In genomic region chr4:140373328-140374129, GRCh38 we compare ENCODE assay signal across 1 cellular context.
TF ChIP-seq lines count a peak whose summit lies in the region.

Gene SCOC (plus strand): TSS chr4:140373646. CDS start chr4:140379171, 5,525 bp downstream.

TF ChIP-seq in HEK293, 187 proteins besides CTCF, POLR2A, EP300 and RAD21 (continued from another document and continues in another):
- TF ChIP-seq SP2 (tag by site-specific recombination; IDR thresholded peaks at IDR 0.05): peak; percentile 96
- TF ChIP-seq TRIM28 (IDR thresholded peaks at IDR 0.05; ENCODE audit: borderline replicate concordance, low read length): no peak
- TF ChIP-seq ZNF473 (tag by site-specific recombination; IDR thresholded peaks at IDR 0.05): no peak
- TF ChIP-seq GLI4 (tag by site-specific recombination; IDR thresholded peaks at IDR 0.05): no peak
- TF ChIP-seq ZNF677 (tag by site-specific recombination; IDR thresholded peaks at IDR 0.05): no peak
- no peak for TF ChIP-seq FEZF1 (tag by site-specific recombination; IDR thresholded peaks at IDR 0.05)
- no peak for TF ChIP-seq GFI1B (tag by site-specific recombination; IDR thresholded peaks at IDR 0.05)
- no peak for TF ChIP-seq ZNF398 (tag by site-specific recombination; IDR thresholded peaks at IDR 0.05)
- no peak for TF ChIP-seq ZNF513 (tag by site-specific recombination; IDR thresholded peaks at IDR 0.05)
- TF ChIP-seq HOXD13 (CRISPR knock-in tag; IDR thresholded peaks at IDR 0.05; ENCODE audit: borderline replicate concordance): no peak
- TF ChIP-seq ZNF155 (tag by site-specific recombination; IDR thresholded peaks at IDR 0.05): no peak
- TF ChIP-seq ZNF350 (tag by site-specific recombination; IDR thresholded peaks at IDR 0.05): no peak
- peak; percentile 80 for TF ChIP-seq BCL11B (tag by site-specific recombination; IDR thresholded peaks at IDR 0.05; ENCODE audit: low read depth)
- peak; percentile 17; the same call in 1 of the 2 replicates for TF ChIP-seq GLIS2 (tag by site-specific recombination; IDR thresholded peaks at IDR 0.05)
- no peak for TF ChIP-seq ZNF837 (tag by site-specific recombination; IDR thresholded peaks at IDR 0.05)
- TF ChIP-seq ZNF138 (tag by site-specific recombination; IDR thresholded peaks at IDR 0.05; ENCODE audit: borderline replicate concordance): no peak
- no peak for TF ChIP-seq ZNF175 (tag by site-specific recombination; IDR thresholded peaks at IDR 0.05)
- no peak for TF ChIP-seq SALL2 (tag by site-specific recombination; IDR thresholded peaks at IDR 0.05; ENCODE audit: borderline replicate concordance)
- no peak for TF ChIP-seq YY2 (tag by site-specific recombination; IDR thresholded peaks at IDR 0.05)
- TF ChIP-seq ZNF521 (tag by site-specific recombination; IDR thresholded peaks at IDR 0.05): no peak
- no peak for TF ChIP-seq ZNF214 (tag by site-specific recombination; IDR thresholded peaks at IDR 0.05; ENCODE audit: borderline replicate concordance)
- TF ChIP-seq, protein P1, sequence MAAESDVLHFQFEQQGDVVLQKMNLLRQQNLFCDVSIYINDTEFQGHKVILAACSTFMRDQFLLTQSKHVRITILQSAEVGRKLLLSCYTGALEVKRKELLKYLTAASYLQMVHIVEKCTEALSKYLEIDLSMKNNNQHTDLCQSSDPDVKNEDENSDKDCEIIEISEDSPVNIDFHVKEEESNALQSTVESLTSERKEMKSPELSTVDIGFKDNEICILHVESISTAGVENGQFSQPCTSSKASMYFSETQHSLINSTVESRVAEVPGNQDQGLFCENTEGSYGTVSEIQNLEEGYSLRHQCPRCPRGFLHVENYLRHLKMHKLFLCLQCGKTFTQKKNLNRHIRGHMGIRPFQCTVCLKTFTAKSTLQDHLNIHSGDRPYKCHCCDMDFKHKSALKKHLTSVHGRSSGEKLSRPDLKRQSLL (tag by site-specific recombination; IDR thresholded peaks at IDR 0.05): 0 out of 2 replicates have a peak, but pooled peaks have one; percentile 59
- no peak for TF ChIP-seq WT1 (tag by site-specific recombination; IDR thresholded peaks at IDR 0.05)
- TF ChIP-seq YY1 (tag by site-specific recombination; IDR thresholded peaks at IDR 0.05): no peak
- TF ChIP-seq SP3 (tag by site-specific recombination; IDR thresholded peaks at IDR 0.05): peak; percentile 84
- no peak for TF ChIP-seq ZNF174 (tag by site-specific recombination; IDR thresholded peaks at IDR 0.05)
- TF ChIP-seq ZNF324 (tag by site-specific recombination; IDR thresholded peaks at IDR 0.05): 0 out of 2 replicates have a peak, but pooled peaks have one; percentile 34
- no peak for TF ChIP-seq ZNF558 (tag by site-specific recombination; IDR thresholded peaks at IDR 0.05)
- no peak for TF ChIP-seq ZNF416 (tag by site-specific recombination; IDR thresholded peaks at IDR 0.05)
- TF ChIP-seq, protein P2, sequence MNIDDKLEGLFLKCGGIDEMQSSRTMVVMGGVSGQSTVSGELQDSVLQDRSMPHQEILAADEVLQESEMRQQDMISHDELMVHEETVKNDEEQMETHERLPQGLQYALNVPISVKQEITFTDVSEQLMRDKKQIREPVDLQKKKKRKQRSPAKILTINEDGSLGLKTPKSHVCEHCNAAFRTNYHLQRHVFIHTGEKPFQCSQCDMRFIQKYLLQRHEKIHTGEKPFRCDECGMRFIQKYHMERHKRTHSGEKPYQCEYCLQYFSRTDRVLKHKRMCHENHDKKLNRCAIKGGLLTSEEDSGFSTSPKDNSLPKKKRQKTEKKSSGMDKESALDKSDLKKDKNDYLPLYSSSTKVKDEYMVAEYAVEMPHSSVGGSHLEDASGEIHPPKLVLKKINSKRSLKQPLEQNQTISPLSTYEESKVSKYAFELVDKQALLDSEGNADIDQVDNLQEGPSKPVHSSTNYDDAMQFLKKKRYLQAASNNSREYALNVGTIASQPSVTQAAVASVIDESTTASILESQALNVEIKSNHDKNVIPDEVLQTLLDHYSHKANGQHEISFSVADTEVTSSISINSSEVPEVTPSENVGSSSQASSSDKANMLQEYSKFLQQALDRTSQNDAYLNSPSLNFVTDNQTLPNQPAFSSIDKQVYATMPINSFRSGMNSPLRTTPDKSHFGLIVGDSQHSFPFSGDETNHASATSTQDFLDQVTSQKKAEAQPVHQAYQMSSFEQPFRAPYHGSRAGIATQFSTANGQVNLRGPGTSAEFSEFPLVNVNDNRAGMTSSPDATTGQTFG (tag by site-specific recombination; IDR thresholded peaks at IDR 0.05; ENCODE audit: borderline replicate concordance): no peak
- TF ChIP-seq ZNF654 (tag by site-specific recombination; IDR thresholded peaks at IDR 0.05; ENCODE audit: low read depth): no peak
- TF ChIP-seq ZFP3 (tag by site-specific recombination; IDR thresholded peaks at IDR 0.05; ENCODE audit: low read depth): no peak
- TF ChIP-seq, protein P3, sequence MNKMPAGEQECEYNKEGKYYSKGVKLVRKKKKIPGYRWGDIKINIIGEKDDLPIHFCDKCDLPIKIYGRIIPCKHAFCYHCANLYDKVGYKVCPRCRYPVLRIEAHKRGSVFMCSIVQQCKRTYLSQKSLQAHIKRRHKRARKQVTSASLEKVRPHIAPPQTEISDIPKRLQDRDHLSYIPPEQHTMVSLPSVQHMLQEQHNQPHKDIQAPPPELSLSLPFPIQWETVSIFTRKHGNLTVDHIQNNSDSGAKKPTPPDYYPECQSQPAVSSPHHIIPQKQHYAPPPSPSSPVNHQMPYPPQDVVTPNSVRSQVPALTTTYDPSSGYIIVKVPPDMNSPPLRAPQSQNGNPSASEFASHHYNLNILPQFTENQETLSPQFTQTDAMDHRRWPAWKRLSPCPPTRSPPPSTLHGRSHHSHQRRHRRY (tag by site-specific recombination; IDR thresholded peaks at IDR 0.05): no peak
- peak; percentile 95 for TF ChIP-seq ZBTB20 (tag by site-specific recombination; IDR thresholded peaks at IDR 0.05)
- peak; percentile 94 for TF ChIP-seq ZBTB17 (tag by site-specific recombination; IDR thresholded peaks at IDR 0.05)
- TF ChIP-seq PRDM6 (tag by site-specific recombination; IDR thresholded peaks at IDR 0.05): no peak
- peak; percentile 22; the same call in 1 of the 2 replicates for TF ChIP-seq ZNF10 (tag by site-specific recombination; IDR thresholded peaks at IDR 0.05)
- TF ChIP-seq, protein P4, sequence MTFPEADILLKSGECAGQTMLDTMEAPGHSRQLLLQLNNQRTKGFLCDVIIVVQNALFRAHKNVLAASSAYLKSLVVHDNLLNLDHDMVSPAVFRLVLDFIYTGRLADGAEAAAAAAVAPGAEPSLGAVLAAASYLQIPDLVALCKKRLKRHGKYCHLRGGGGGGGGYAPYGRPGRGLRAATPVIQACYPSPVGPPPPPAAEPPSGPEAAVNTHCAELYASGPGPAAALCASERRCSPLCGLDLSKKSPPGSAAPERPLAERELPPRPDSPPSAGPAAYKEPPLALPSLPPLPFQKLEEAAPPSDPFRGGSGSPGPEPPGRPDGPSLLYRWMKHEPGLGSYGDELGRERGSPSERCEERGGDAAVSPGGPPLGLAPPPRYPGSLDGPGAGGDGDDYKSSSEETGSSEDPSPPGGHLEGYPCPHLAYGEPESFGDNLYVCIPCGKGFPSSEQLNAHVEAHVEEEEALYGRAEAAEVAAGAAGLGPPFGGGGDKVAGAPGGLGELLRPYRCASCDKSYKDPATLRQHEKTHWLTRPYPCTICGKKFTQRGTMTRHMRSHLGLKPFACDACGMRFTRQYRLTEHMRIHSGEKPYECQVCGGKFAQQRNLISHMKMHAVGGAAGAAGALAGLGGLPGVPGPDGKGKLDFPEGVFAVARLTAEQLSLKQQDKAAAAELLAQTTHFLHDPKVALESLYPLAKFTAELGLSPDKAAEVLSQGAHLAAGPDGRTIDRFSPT (tag by site-specific recombination; IDR thresholded peaks at IDR 0.05): no peak
- no peak for TF ChIP-seq ZNF514 (tag by site-specific recombination; IDR thresholded peaks at IDR 0.05)
- TF ChIP-seq ZNF423 (tag by site-specific recombination; IDR thresholded peaks at IDR 0.05): no peak
- TF ChIP-seq ZNF335 (tag by site-specific recombination; conservative IDR thresholded peaks at IDR 0.05): no peak
- TF ChIP-seq KLF10 (tag by site-specific recombination; IDR thresholded peaks at IDR 0.05): no peak
- TF ChIP-seq ZNF629 (tag by site-specific recombination; IDR thresholded peaks at IDR 0.05): no peak
- no peak for TF ChIP-seq ZNF843 (tag by site-specific recombination; IDR thresholded peaks at IDR 0.05)
- no peak for TF ChIP-seq ZNF785 (tag by site-specific recombination; IDR thresholded peaks at IDR 0.05)
- TF ChIP-seq ZEB2 (tag by site-specific recombination; IDR thresholded peaks at IDR 0.05): peak; percentile 38
- no peak for TF ChIP-seq ZNF221 (tag by site-specific recombination; IDR thresholded peaks at IDR 0.05; ENCODE audit: borderline replicate concordance)
- TF ChIP-seq ZFP41 (tag by site-specific recombination; IDR thresholded peaks at IDR 0.05; ENCODE audit: borderline replicate concordance): no peak
- no peak for TF ChIP-seq ZNF404 (tag by site-specific recombination; IDR thresholded peaks at IDR 0.05)
- TF ChIP-seq ZNF184 (tag by site-specific recombination; IDR thresholded peaks at IDR 0.05): no peak
- peak; percentile 20 for TF ChIP-seq SP7 (tag by site-specific recombination; IDR thresholded peaks at IDR 0.05)
- no peak for TF ChIP-seq ZNF830 (tag by site-specific recombination; IDR thresholded peaks at IDR 0.05; ENCODE audit: low read depth)
- TF ChIP-seq, protein P5, sequence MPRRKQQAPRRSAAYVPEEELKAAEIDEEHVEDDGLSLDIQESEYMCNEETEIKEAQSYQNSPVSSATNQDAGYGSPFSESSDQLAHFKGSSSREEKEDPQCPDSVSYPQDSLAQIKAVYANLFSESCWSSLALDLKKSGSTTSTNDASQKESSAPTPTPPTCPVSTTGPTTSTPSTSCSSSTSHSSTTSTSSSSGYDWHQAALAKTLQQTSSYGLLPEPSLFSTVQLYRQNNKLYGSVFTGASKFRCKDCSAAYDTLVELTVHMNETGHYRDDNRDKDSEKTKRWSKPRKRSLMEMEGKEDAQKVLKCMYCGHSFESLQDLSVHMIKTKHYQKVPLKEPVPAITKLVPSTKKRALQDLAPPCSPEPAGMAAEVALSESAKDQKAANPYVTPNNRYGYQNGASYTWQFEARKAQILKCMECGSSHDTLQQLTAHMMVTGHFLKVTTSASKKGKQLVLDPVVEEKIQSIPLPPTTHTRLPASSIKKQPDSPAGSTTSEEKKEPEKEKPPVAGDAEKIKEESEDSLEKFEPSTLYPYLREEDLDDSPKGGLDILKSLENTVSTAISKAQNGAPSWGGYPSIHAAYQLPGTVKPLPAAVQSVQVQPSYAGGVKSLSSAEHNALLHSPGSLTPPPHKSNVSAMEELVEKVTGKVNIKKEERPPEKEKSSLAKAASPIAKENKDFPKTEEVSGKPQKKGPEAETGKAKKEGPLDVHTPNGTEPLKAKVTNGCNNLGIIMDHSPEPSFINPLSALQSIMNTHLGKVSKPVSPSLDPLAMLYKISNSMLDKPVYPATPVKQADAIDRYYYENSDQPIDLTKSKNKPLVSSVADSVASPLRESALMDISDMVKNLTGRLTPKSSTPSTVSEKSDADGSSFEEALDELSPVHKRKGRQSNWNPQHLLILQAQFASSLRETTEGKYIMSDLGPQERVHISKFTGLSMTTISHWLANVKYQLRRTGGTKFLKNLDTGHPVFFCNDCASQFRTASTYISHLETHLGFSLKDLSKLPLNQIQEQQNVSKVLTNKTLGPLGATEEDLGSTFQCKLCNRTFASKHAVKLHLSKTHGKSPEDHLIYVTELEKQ (tag by site-specific recombination; IDR thresholded peaks at IDR 0.05; ENCODE audit: borderline replicate concordance): no peak
- TF ChIP-seq ZNF48 (tag by site-specific recombination; IDR thresholded peaks at IDR 0.05): no peak
- no peak; the same call in 1 of the 2 replicates for TF ChIP-seq IKZF3 (tag by site-specific recombination; IDR thresholded peaks at IDR 0.05)
- TF ChIP-seq ZNF776 (tag by site-specific recombination; IDR thresholded peaks at IDR 0.05; ENCODE audit: borderline replicate concordance): no peak
